ENCODE assay signal across 2 cellular contexts in the genomic region with DNA sequence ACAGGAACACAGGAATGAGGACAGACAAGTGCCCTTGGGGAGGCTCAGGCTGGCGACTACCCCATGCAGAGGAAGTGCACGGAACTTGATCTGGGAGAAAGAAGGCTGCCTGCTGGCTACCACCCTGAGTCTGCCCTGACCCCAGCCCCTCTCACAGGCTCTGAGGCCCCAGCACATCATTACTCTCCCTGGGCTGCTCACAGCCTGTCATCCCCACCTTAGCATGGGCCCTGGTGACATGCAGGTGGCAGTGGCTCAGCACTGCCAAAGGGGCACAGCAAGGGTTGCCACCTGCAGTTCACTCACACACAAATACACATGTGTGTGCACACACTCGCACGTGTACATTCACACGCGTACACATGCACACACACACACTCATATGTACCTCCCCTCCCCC.
TF ChIP-seq lines count a peak whose summit lies in the region.

No MANE protein-coding gene starts in this region.

TF ChIP-seq in HEK293, 187 proteins besides CTCF, POLR2A, EP300 and RAD21:
- TF ChIP-seq ZIC2 (tag by site-specific recombination; IDR thresholded peaks at IDR 0.05): peak; percentile 96
- peak; percentile 25; the same call in 1 of the 2 replicates for TF ChIP-seq GLIS1 (tag by site-specific recombination; IDR thresholded peaks at IDR 0.05)
- TF ChIP-seq ZNF19 (tag by site-specific recombination; IDR thresholded peaks at IDR 0.05; ENCODE audit: low read depth): no peak
- TF ChIP-seq, protein P1, sequence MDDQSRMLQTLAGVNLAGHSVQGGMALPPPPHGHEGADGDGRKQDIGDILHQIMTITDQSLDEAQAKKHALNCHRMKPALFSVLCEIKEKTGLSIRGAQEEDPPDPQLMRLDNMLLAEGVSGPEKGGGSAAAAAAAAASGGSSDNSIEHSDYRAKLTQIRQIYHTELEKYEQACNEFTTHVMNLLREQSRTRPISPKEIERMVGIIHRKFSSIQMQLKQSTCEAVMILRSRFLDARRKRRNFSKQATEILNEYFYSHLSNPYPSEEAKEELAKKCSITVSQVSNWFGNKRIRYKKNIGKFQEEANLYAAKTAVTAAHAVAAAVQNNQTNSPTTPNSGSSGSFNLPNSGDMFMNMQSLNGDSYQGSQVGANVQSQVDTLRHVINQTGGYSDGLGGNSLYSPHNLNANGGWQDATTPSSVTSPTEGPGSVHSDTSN (CRISPR knock-in tag; IDR thresholded peaks at IDR 0.05): no peak
- TF ChIP-seq, protein P2, sequence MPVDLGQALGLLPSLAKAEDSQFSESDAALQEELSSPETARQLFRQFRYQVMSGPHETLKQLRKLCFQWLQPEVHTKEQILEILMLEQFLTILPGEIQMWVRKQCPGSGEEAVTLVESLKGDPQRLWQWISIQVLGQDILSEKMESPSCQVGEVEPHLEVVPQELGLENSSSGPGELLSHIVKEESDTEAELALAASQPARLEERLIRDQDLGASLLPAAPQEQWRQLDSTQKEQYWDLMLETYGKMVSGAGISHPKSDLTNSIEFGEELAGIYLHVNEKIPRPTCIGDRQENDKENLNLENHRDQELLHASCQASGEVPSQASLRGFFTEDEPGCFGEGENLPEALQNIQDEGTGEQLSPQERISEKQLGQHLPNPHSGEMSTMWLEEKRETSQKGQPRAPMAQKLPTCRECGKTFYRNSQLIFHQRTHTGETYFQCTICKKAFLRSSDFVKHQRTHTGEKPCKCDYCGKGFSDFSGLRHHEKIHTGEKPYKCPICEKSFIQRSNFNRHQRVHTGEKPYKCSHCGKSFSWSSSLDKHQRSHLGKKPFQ (tag by site-specific recombination; IDR thresholded peaks at IDR 0.05): no peak

TF ChIP-seq in GM12878, 131 proteins besides CTCF, POLR2A, EP300 and RAD21:
- TF ChIP-seq, protein P3, sequence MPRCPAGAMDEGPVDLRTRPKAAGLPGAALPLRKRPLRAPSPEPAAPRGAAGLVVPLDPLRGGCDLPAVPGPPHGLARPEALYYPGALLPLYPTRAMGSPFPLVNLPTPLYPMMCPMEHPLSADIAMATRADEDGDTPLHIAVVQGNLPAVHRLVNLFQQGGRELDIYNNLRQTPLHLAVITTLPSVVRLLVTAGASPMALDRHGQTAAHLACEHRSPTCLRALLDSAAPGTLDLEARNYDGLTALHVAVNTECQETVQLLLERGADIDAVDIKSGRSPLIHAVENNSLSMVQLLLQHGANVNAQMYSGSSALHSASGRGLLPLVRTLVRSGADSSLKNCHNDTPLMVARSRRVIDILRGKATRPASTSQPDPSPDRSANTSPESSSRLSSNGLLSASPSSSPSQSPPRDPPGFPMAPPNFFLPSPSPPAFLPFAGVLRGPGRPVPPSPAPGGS (IDR thresholded peaks at IDR 0.05; ENCODE audit: borderline replicate concordance, insufficient read depth, low read depth, low read length, poor library complexity, severe bottlenecking): peak; percentile 11
- TF ChIP-seq PAX8 (IDR thresholded peaks at IDR 0.05): no peak
- TF ChIP-seq, protein P4, sequence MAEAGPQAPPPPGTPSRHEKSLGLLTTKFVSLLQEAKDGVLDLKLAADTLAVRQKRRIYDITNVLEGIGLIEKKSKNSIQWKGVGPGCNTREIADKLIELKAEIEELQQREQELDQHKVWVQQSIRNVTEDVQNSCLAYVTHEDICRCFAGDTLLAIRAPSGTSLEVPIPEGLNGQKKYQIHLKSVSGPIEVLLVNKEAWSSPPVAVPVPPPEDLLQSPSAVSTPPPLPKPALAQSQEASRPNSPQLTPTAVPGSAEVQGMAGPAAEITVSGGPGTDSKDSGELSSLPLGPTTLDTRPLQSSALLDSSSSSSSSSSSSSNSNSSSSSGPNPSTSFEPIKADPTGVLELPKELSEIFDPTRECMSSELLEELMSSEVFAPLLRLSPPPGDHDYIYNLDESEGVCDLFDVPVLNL (IDR thresholded peaks at IDR 0.05; ENCODE audit: low read depth, low read length): no peak
- TF ChIP-seq, protein P5, sequence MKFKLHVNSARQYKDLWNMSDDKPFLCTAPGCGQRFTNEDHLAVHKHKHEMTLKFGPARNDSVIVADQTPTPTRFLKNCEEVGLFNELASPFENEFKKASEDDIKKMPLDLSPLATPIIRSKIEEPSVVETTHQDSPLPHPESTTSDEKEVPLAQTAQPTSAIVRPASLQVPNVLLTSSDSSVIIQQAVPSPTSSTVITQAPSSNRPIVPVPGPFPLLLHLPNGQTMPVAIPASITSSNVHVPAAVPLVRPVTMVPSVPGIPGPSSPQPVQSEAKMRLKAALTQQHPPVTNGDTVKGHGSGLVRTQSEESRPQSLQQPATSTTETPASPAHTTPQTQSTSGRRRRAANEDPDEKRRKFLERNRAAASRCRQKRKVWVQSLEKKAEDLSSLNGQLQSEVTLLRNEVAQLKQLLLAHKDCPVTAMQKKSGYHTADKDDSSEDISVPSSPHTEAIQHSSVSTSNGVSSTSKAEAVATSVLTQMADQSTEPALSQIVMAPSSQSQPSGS (IDR thresholded peaks at IDR 0.05; ENCODE audit: low read length): no peak
